ENCODE assay signal across 32 cellular contexts in the genomic region with DNA sequence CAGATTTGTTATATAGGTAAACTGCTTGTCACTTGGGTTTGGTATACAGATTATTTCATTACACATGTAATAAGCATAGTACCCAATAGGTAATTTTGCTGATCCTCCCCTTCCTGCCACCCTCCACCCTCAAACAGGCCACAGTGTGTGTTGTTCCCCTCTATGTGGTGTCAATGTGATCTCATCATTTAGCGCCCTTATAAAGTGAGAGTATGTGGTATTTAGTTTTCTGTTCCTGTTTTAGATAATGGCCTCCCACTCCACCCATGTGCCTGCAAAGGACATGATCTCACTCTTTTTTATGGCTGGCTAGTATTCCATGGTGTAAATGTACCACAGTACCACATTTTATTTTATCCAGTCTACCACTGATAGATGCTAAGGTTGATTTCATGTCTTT.
"Had no signal": no experiment of that assay in that cellular context is flagged by ENCODE, and none has a peak within 500 bp of the region (broad histone marks: within the 10 kb centered on the region; RNA-seq: fewer than 3 reads in every experiment).

No MANE protein-coding gene starts in this region.

- FAIRE-seq: astrocyte, bronchial epithelial cell had no signal

- H3K4me3 ChIP-seq: adrenal gland, ascending aorta, body of pancreas, breast epithelium, cardiac muscle cell had no signal

- DNase-seq: activated effector memory CD4-positive, alpha-beta T cell treated with anti-CD3 and anti-CD28 coated beads, Interleukin-2, amount 50 U/mL, for 16 hours; activated effector memory CD4-positive, alpha-beta T cell treated with Interleukin-2 at 50 U/mL for 16 hours; activated gamma-delta T cell; activated gamma-delta T cell treated with Interleukin-2 at 50 U/mL for 16 hours; activated naive CD4-positive, alpha-beta T cell; activated naive CD4-positive, alpha-beta T cell treated with anti-CD3 and anti-CD28 coated beads for 36 hours; activated naive CD4-positive, alpha-beta T cell treated with anti-CD3 and anti-CD28 coated beads, Interleukin-2, amount 10 ng/mL, durations not matched to agents 7 days and 5 days; activated naive CD4-positive, alpha-beta T cell treated with anti-CD3 and anti-CD28 coated beads, Interleukin-2, amount 50 U/mL, for 16 hours; activated naive CD4-positive, alpha-beta T cell treated with Interleukin-2 at 50 U/mL for 16 hours; activated naive CD8-positive, alpha-beta T cell treated with anti-CD3 and anti-CD28 coated beads for 36 hours; activated naive CD8-positive, alpha-beta T cell treated with anti-CD3 and anti-CD28 coated beads, Interleukin-2, amount 10 ng/mL, durations not matched to agents 7 days and 5 days; activated naive CD8-positive, alpha-beta T cell treated with anti-CD3 and anti-CD28 coated beads, Interleukin-2, amount 50 U/mL, for 24 hours; activated T-cell treated with anti-CD3 and anti-CD28 coated beads, Interleukin-2, amount 50 U/mL, for 24 hours; activated T-cell treated with anti-CD3 and anti-CD28 coated beads, Interleukin-2, amount 50 U/mL, for 4 hours; activated T-cell treated with anti-CD3 and anti-CD28 coated beads, Interleukin-2, amount 50 U/mL, for 48 hours; activated T-cell treated with anti-CD3 and anti-CD28 coated beads, Interleukin-2, amount 50 U/mL, for 72 hours; adrenal gland; amniotic stem cell; amygdala; anterior cingulate cortex; aorta; body of pancreas; brain microvascular endothelial cell; central memory CD4-positive, alpha-beta T cell; cerebellar nuclear complex had no signal

- ATAC-seq: activated naive CD4-positive, alpha-beta T cell treated with anti-CD3 and anti-CD28 coated beads, Interleukin-2, amount 50 U/mL, for 72 hours; activated naive CD8-positive, alpha-beta T cell treated with anti-CD3 and anti-CD28 coated beads, Interleukin-2, amount 50 U/mL, for 24 hours; activated T-cell treated with anti-CD3 and anti-CD28 coated beads, Interleukin-2, amount 50 U/mL, for 4 hours; activated T-cell treated with anti-CD3 and anti-CD28 coated beads, Interleukin-2, amount 50 U/mL, for 72 hours; activated T-helper 17 cell treated with anti-CD3 and anti-CD28 coated beads, Interleukin-2, amount 50 U/mL, for 72 hours; body of pancreas had no signal

- H3K27ac ChIP-seq: adrenal gland, ascending aorta, body of pancreas, brain microvascular endothelial cell, breast epithelium, cardiac muscle cell had no signal

- H3K36me3 ChIP-seq: adrenal gland, ascending aorta, brain microvascular endothelial cell, breast epithelium, cardiac muscle cell had no signal

- H3K9me3 ChIP-seq: adrenal gland, ascending aorta, body of pancreas, breast epithelium had no signal

- H3K27me3 ChIP-seq: adrenal gland, ascending aorta, body of pancreas, brain microvascular endothelial cell, breast epithelium, cardiac muscle cell had no signal

- H3K4me1 ChIP-seq: adrenal gland, ascending aorta, body of pancreas, breast epithelium had no signal
